20 cellular contexts compared by ENCODE assay signal in genomic region chr2:62375051-62375450, GRCh38.
DNase-seq lines count a peak whose midpoint lies in the region; ATAC-seq, FAIRE-seq and TF ChIP-seq lines count a peak whose summit lies in the region.
"Had no signal": no experiment of that assay in that cellular context is flagged by ENCODE, and none has a peak within 500 bp of the region (broad histone marks: within the 10 kb centered on the region; RNA-seq: fewer than 3 reads in every experiment).

No MANE protein-coding gene starts in this region.

- no peak for ATAC-seq in activated CD8-positive, alpha-beta memory T cell treated with anti-CD3 and anti-CD28 coated beads, Interleukin-2, amount 10 ng/mL, durations not matched to agents 7 days and 5 days

- no peaks in the 10 kb centered on the region for H3K4me1 Mint-ChIP-seq in activated CD8-positive, alpha-beta memory T cell treated with anti-CD3 and anti-CD28 coated beads, Interleukin-2, amount 10 ng/mL, durations not matched to agents 7 days and 5 days
- H3K4me1 Mint-ChIP-seq: CD14-positive monocyte had no signal

- H4K20me1 ChIP-seq in Karpas-422 (ENCODE audit: insufficient read depth, low read depth, low read length): no peaks in the 10 kb centered on the region

- H3K27ac Mint-ChIP-seq in activated CD8-positive, alpha-beta memory T cell treated with anti-CD3 and anti-CD28 coated beads, Interleukin-2, amount 10 ng/mL, durations not matched to agents 7 days and 5 days: no peak overlapping the region
- H3K27ac Mint-ChIP-seq: CD14-positive monocyte, HFFc6, IgD-negative memory B cell had no signal

- TF ChIP-seq POLR2A in GM12891 (IDR thresholded peaks at IDR 0.05; ENCODE audit: low read depth, low read length): no peak

- H3K9me3 ChIP-seq in Karpas-422 (ENCODE audit: low read length) (peaks cover 9% of the 10 kb centered on the region), MG63 (peaks cover 6% of the 10 kb centered on the region; the same call in 1 of the 2 replicates)

- no peak overlapping the region for H3K9ac ChIP-seq in Karpas-422 (ENCODE audit: low read length)

- H2AFZ ChIP-seq in Karpas-422 (ENCODE audit: low read length): no peak overlapping the region

- H3K4me3 Mint-ChIP-seq in activated CD8-positive, alpha-beta memory T cell treated with anti-CD3 and anti-CD28 coated beads, Interleukin-2, amount 10 ng/mL, durations not matched to agents 7 days and 5 days: no peak overlapping the region
- H3K4me3 Mint-ChIP-seq: CD14-positive monocyte, HFFc6, IgD-negative memory B cell had no signal

- H3K36me3 ChIP-seq in Karpas-422 (ENCODE audit: insufficient read depth, low read length) (no peaks in the 10 kb centered on the region; the same call in 1 of the 2 replicates), MG63 (no peaks in the 10 kb centered on the region)

- H3K4me1 ChIP-seq in Karpas-422 (ENCODE audit: low read length): no peaks in the 10 kb centered on the region

- H3K79me2 ChIP-seq in Karpas-422 (ENCODE audit: low read length): no peaks in the 10 kb centered on the region

- no peak overlapping the region for H3K4me3 ChIP-seq in Karpas-422 (ENCODE audit: low read length)
- H3K4me3 ChIP-seq in MG63: no peak overlapping the region
- H3K4me3 ChIP-seq: SK-N-MC had no signal

- H3K27me3 ChIP-seq in Karpas-422 (ENCODE audit: low read length) (peaks cover 5% of the 10 kb centered on the region; the same call in 1 of the 2 replicates), MG63 (no peaks in the 10 kb centered on the region)

- 0 out of 2 replicates have a peak, but pooled peaks cover 3% of the 10 kb centered on the region for H3K9me2 ChIP-seq in Karpas-422 (replicated peaks; ENCODE audit: insufficient read depth, low read length)

- H3K27ac ChIP-seq in Karpas-422 (ENCODE audit: low read length): no peak overlapping the region
- H3K27ac ChIP-seq: SK-N-MC had no signal

- DNase-seq in GM12891 (ENCODE audit: insufficient read length, low spot score): no peak
- peak; percentile 12 for DNase-seq in Karpas-422
- DNase-seq in NCI-H69 (lab: John Stamatoyannopoulos, UW): peak; percentile 83
- DNase-seq in kidney tubule cell (ENCODE audit: low spot score): peak; percentile 17
- DNase-seq in superior temporal gyrus (ENCODE audit: extremely low spot score): no peak
- no peak for DNase-seq in MG63
- no peak for DNase-seq in activated CD8-positive, alpha-beta memory T cell treated with anti-CD3 and anti-CD28 coated beads, Interleukin-2, amount 10 ng/mL, durations not matched to agents 7 days and 5 days
- DNase-seq in iPS-NIHi11 (ENCODE audit: low spot score): no peak
- DNase-seq: AML-193, EL, GOT3, HFFc6, NCI-H1694 treated with DMSO at 0.1 percent for 48 hours, NCI-H2171 treated with DMSO at 0.1 percent for 48 hours, NCI-H446 treated with DMSO at 0.1 percent for 48 hours, NCI-H748 treated with DMSO at 0.1 percent for 48 hours, T-helper 1 cell had no signal

- peak; percentile 26 for FAIRE-seq in GM12891 (lab: Jason Lieb, UNC)

- H3K4me2 ChIP-seq in Karpas-422 (ENCODE audit: low read depth, low read length, poor library complexity, severe bottlenecking): no peak overlapping the region

- CTCF ChIA-PET in activated CD8-positive, alpha-beta memory T cell treated with anti-CD3 and anti-CD28 coated beads, Interleukin-2, amount 10 ng/mL, durations not matched to agents 7 days and 5 days (lab: Charles Lee): no interaction called here

- H3K9me3 Mint-ChIP-seq in activated CD8-positive, alpha-beta memory T cell treated with anti-CD3 and anti-CD28 coated beads, Interleukin-2, amount 10 ng/mL, durations not matched to agents 7 days and 5 days (ENCODE audit: low read depth): peaks cover 6% of the 10 kb centered on the region

- peaks cover 3% of the 10 kb centered on the region for H3K36me3 Mint-ChIP-seq in activated CD8-positive, alpha-beta memory T cell treated with anti-CD3 and anti-CD28 coated beads, Interleukin-2, amount 10 ng/mL, durations not matched to agents 7 days and 5 days
- H3K36me3 Mint-ChIP-seq: IgD-negative memory B cell had no signal

- H3K27me3 Mint-ChIP-seq in activated CD8-positive, alpha-beta memory T cell treated with anti-CD3 and anti-CD28 coated beads, Interleukin-2, amount 10 ng/mL, durations not matched to agents 7 days and 5 days: no peaks in the 10 kb centered on the region
- H3K27me3 Mint-ChIP-seq: IgD-negative memory B cell had no signal

TF ChIP-seq in GM12891, 5 proteins besides CTCF, POLR2A, EP300 and RAD21:
- no peak for TF ChIP-seq TAF1 (IDR thresholded peaks at IDR 0.05; ENCODE audit: low read depth, low read length)
- no peak for TF ChIP-seq SPI1 (IDR thresholded peaks at IDR 0.05; ENCODE audit: low read depth, low read length)
- no peak for TF ChIP-seq POLR2AphosphoS5 (IDR thresholded peaks at IDR 0.05; ENCODE audit: low read depth, low read length)
- no peak for TF ChIP-seq POU2F2 (IDR thresholded peaks at IDR 0.05; ENCODE audit: low read depth, low read length)
- no peak for TF ChIP-seq PAX5 (IDR thresholded peaks at IDR 0.05; ENCODE audit: insufficient read depth, low read length, severe bottlenecking)

Comparison
In these comparisons a context has a peak if more than half of its experiments do, and no peak if none do; other contexts are left out.
1. DNase-seq: peak in Karpas-422 (single experiment), NCI-H69 (single experiment) and kidney tubule cell (single experiment); none in GM12891 (single experiment), superior temporal gyrus (single experiment), MG63 (single experiment), activated CD8-positive, alpha-beta memory T cell treated with anti-CD3 and anti-CD28 coated beads, Interleukin-2, amount 10 ng/mL, durations not matched to agents 7 days and 5 days (single experiment) and iPS-NIHi11 (single experiment).